Comparison of ENCODE assay signal across 8 cellular contexts in the genomic region with DNA sequence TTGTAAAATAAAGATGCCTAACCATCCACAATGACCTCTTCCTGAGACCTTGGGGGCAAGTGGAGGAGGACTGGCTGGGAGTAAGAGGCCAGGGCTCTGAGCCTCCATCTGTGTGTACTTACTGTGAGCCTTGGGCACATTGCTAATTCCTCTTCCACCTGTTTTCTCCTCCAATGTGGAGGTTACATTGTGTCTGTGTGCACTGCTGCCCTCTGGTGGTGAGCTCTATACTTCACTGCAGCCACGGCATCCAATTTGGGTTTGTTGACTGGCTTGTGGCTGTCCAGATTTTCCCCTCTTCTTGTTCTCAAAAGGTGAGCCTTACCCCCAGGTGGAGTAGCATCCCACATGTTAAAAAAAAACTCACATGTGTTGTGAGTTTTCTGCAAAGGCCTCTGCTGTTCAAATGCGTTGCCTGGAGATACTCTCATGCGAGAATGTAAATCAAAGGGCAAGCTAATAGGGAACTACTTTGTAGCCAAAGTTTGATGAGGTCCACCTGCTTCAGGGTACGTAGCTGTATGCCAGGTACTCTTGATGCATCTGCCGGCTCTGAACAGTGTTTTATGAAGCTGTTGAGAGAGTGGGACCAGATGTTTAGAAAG.
DNase-seq lines count a peak whose midpoint lies in the region; ATAC-seq and TF ChIP-seq lines count a peak whose summit lies in the region.

No MANE protein-coding gene starts in this region.

- no peaks in the 10 kb centered on the region for H3K27me3 ChIP-seq in mesendoderm (ENCODE audit: insufficient read depth, low read length, poor library complexity)

- no peak for DNase-seq in AG09309 (ENCODE audit: low read depth)
- DNase-seq in NCI-H69 (lab: John Stamatoyannopoulos, UW): peak; percentile 49
- peak; percentile 81 for DNase-seq in activated CD8-positive, alpha-beta T cell treated with anti-CD3 and anti-CD28 coated beads for 36 hours
- DNase-seq in effector memory CD8-positive, alpha-beta T cell: peak; percentile 50 to 62 (median 55)
- peak; percentile 80 for DNase-seq in mesendoderm
- peak; percentile 12 to 42 for DNase-seq in stimulated activated CD8-positive, alpha-beta memory T cell treated with anti-CD3 and anti-CD28 coated beads, Interleukin-15, amount 100 ng/mL, for 48 hours (ENCODE audit: low read depth in 2 of 2)

- H3K4ac ChIP-seq in mesendoderm (ENCODE audit: low read depth, low read length): no peak overlapping the region

- WGBS in mesendoderm (ENCODE audit: extremely low coverage, insufficient coverage, low lambda C conversion rate): no CpG with 5 or more reads among the region's 5 CpGs

- H2BK15ac ChIP-seq in mesendoderm (replicated peaks; ENCODE audit: low read depth): no peak overlapping the region

- H3K4me1 Mint-ChIP-seq in activated CD8-positive, alpha-beta T cell treated with anti-CD3 and anti-CD28 coated beads for 36 hours (ENCODE audit: low read depth): no peaks in the 10 kb centered on the region
- H3K4me1 Mint-ChIP-seq in effector memory CD8-positive, alpha-beta T cell (ENCODE audit: low read depth in 2 of 2): no peaks in the 10 kb centered on the region

- H3K9ac ChIP-seq in mesendoderm (ENCODE audit: low read length): no peak overlapping the region

- H4K5ac ChIP-seq in mesendoderm (ENCODE audit: low read length): no peak overlapping the region

- POLR2A ChIA-PET in activated CD8-positive, alpha-beta T cell treated with anti-CD3 and anti-CD28 coated beads for 36 hours (lab: Charles Lee): interaction anchor here (1.3 kb wide), 1 partner anchor 10 kb away, joined by 3 read pairs; no protein-coding TSS in a partner anchor

- H4K8ac ChIP-seq in mesendoderm (ENCODE audit: low read depth, low read length): no peak overlapping the region

- peak; percentile 88 for TF ChIP-seq CTCF in AG09309 (IDR thresholded peaks at IDR 0.05; ENCODE audit: control insufficient read depth, insufficient read depth, low read depth, low read length, missing control alignments)
- TF ChIP-seq CTCF in activated CD8-positive, alpha-beta T cell treated with anti-CD3 and anti-CD28 coated beads for 36 hours (IDR thresholded peaks at IDR 0.05): peak; percentile 77

- no peaks in the 10 kb centered on the region for H3K79me2 ChIP-seq in mesendoderm (ENCODE audit: control insufficient read depth, insufficient read depth, low read length)

- H2BK5ac ChIP-seq in mesendoderm (ENCODE audit: low read length): no peak overlapping the region

- H3K36me3 ChIP-seq in mesendoderm (ENCODE audit: control insufficient read depth, insufficient read depth, low read length): no peaks in the 10 kb centered on the region

- H3K9me3 Mint-ChIP-seq in activated CD8-positive, alpha-beta T cell treated with anti-CD3 and anti-CD28 coated beads for 36 hours: no peaks in the 10 kb centered on the region
- no peaks in the 10 kb centered on the region for H3K9me3 Mint-ChIP-seq in effector memory CD8-positive, alpha-beta T cell

- H3K79me1 ChIP-seq in mesendoderm (ENCODE audit: low read length): no peaks in the 10 kb centered on the region

- H3K23ac ChIP-seq in mesendoderm (ENCODE audit: low read length): no peak overlapping the region

- H3K4me2 ChIP-seq in mesendoderm (ENCODE audit: low read length): no peak overlapping the region

- intact Hi-C loops in activated CD8-positive, alpha-beta T cell treated with anti-CD3 and anti-CD28 coated beads for 36 hours (cut with micrococcal nuclease): loop anchor here (1.0 to 5.0 kb wide), 2 partner anchors 181 to 302 kb away; no protein-coding TSS in a partner anchor

- no peak overlapping the region for H3K4me3 ChIP-seq in AG09309 (ENCODE audit: control insufficient read depth, low read depth, low read length)
- no peak overlapping the region for H3K4me3 ChIP-seq in mesendoderm (ENCODE audit: low read length)

- no peak overlapping the region for H2AK5ac ChIP-seq in mesendoderm (ENCODE audit: low read length)

- H3K18ac ChIP-seq in mesendoderm (ENCODE audit: low read length): no peak overlapping the region

- no peak overlapping the region for H3K27ac ChIP-seq in mesendoderm (ENCODE audit: low read depth, low read length)

- H3K4me1 ChIP-seq in mesendoderm (ENCODE audit: control insufficient read depth, low read depth, low read length): no peaks in the 10 kb centered on the region

- H3K27me3 Mint-ChIP-seq in activated CD8-positive, alpha-beta T cell treated with anti-CD3 and anti-CD28 coated beads for 36 hours: peaks cover 8% of the 10 kb centered on the region
- peaks cover 41 to 79% of the 10 kb centered on the region in 2 donors for H3K27me3 Mint-ChIP-seq in effector memory CD8-positive, alpha-beta T cell

- H3K27ac Mint-ChIP-seq in activated CD8-positive, alpha-beta T cell treated with anti-CD3 and anti-CD28 coated beads for 36 hours: no peak overlapping the region
- H3K27ac Mint-ChIP-seq in effector memory CD8-positive, alpha-beta T cell: no peak overlapping the region

- H3K56ac ChIP-seq in mesendoderm (ENCODE audit: low read length): no peak overlapping the region

- H3K36me3 Mint-ChIP-seq in activated CD8-positive, alpha-beta T cell treated with anti-CD3 and anti-CD28 coated beads for 36 hours (ENCODE audit: low read depth): no peaks in the 10 kb centered on the region
- no peaks in the 10 kb centered on the region for H3K36me3 Mint-ChIP-seq in effector memory CD8-positive, alpha-beta T cell (ENCODE audit: insufficient read depth)

- no peak overlapping the region for H2BK120ac ChIP-seq in mesendoderm (ENCODE audit: low read depth, low read length)

- CTCF ChIA-PET in activated CD8-positive, alpha-beta T cell treated with anti-CD3 and anti-CD28 coated beads for 36 hours (lab: Charles Lee): interaction anchor here (0.6 to 10.4 kb wide), 35 partner anchors 10 to 312 kb away, joined by 3 to 186 read pairs (median 4); a partner anchor contains a TSS

- no peak overlapping the region for H3K4me3 Mint-ChIP-seq in activated CD8-positive, alpha-beta T cell treated with anti-CD3 and anti-CD28 coated beads for 36 hours
- H3K4me3 Mint-ChIP-seq in effector memory CD8-positive, alpha-beta T cell: no peak overlapping the region

- peak; percentile 71 for ATAC-seq in GM18519 (IDR thresholded peaks at IDR 0.05; ENCODE audit: low FRiP score, unreplicated experiment)
- peak; percentile 78 for ATAC-seq in HG03342 (IDR thresholded peaks at IDR 0.05; ENCODE audit: unreplicated experiment)
- ATAC-seq in activated CD8-positive, alpha-beta T cell treated with anti-CD3 and anti-CD28 coated beads for 36 hours: peak; percentile 47
- peak; percentile 68 for ATAC-seq in effector memory CD8-positive, alpha-beta T cell (replicated peaks)
